28 cellular contexts compared by ENCODE assay signal in genomic region chr13:90709329-90709728, GRCh38.
"Had no signal": no experiment of that assay in that cellular context is flagged by ENCODE, and none has a peak within 500 bp of the region (broad histone marks: within the 10 kb centered on the region; RNA-seq: fewer than 3 reads in every experiment).

No MANE protein-coding gene starts in this region.

- DNase-seq: activated CD4-positive, alpha-beta memory T cell treated with anti-CD3 and anti-CD28 coated beads for 36 hours; activated CD4-positive, alpha-beta T cell treated with anti-CD3 and anti-CD28 coated beads, Interleukin-2, amount 10 ng/mL, durations not matched to agents 24 days and 14 days; activated CD4-positive, CD25-positive, alpha-beta regulatory T cell treated with anti-CD3 and anti-CD28 coated beads, Interleukin-2, amount 50 U/mL, for 72 hours; activated CD8-positive, alpha-beta memory T cell treated with anti-CD3 and anti-CD28 coated beads, Interleukin-2, amount 50 U/mL, for 4 hours; activated gamma-delta T cell treated with Interleukin-2 at 50 U/mL for 16 hours; activated naive CD4-positive, alpha-beta T cell treated with anti-CD3 and anti-CD28 coated beads, Interleukin-2, amount 50 U/mL, for 16 hours; activated T-cell treated with anti-CD3 and anti-CD28 coated beads, Interleukin-2, amount 50 U/mL, for 1 hour; amygdala; cerebellar nuclear complex; effector memory CD8-positive, alpha-beta T cell; erythroblast; gastrocnemius medialis; head of caudate nucleus; hippocampal formation; left cardiac atrium; left ventricle myocardium superior; nucleus accumbens; pancreas; stimulated activated CD4-positive, alpha-beta T cell treated with anti-CD3 and anti-CD28 coated beads, Interleukin-1b, Interleukin-23, amount 100 ng/mL, for 48 hours; stimulated activated CD4-positive, alpha-beta T cell treated with anti-CD3 and anti-CD28 coated beads, Interleukin-4, amount 100 ng/mL, for 4 hours; stimulated activated CD8-positive, alpha-beta memory T cell treated with anti-CD3 and anti-CD28 coated beads, Interleukin-4, amount 100 ng/mL, for 48 hours; stimulated activated naive B cell treated with anti-CD40 and anti-IgM and Interleukin-4, amounts not matched to agents 10 μg/mL and 1 μg/mL and 100 μg/mL, for 72 hours; T-helper 2 cell had no signal

- ATAC-seq: activated T-helper 17 cell treated with anti-CD3 and anti-CD28 coated beads, Interleukin-2, amount 50 U/mL, for 72 hours; effector memory CD8-positive, alpha-beta T cell; gastrocnemius medialis; left cardiac atrium; left ventricle myocardium superior; pancreas; stimulated activated naive B cell treated with anti-CD40 and anti-IgM and Interleukin-4, amounts not matched to agents 10 μg/mL and 1 μg/mL and 100 μg/mL, for 72 hours had no signal

- H3K36me3 Mint-ChIP-seq: activated CD4-positive, alpha-beta memory T cell treated with anti-CD3 and anti-CD28 coated beads for 36 hours; stimulated activated naive B cell treated with anti-CD40 and anti-IgM and Interleukin-4, amounts not matched to agents 10 μg/mL and 1 μg/mL and 100 μg/mL, for 72 hours had no signal

- H3K4me3 Mint-ChIP-seq: activated CD4-positive, alpha-beta memory T cell treated with anti-CD3 and anti-CD28 coated beads for 36 hours; activated CD4-positive, alpha-beta T cell treated with anti-CD3 and anti-CD28 coated beads, Interleukin-2, amount 10 ng/mL, durations not matched to agents 24 days and 14 days; activated T-helper 17 cell treated with anti-CD3 and anti-CD28 coated beads, Interleukin-2, amount 50 U/mL, for 72 hours; effector memory CD8-positive, alpha-beta T cell; nephron; stimulated activated naive B cell treated with anti-CD40 and anti-IgM and Interleukin-4, amounts not matched to agents 10 μg/mL and 1 μg/mL and 100 μg/mL, for 72 hours had no signal

- H3K27me3 Mint-ChIP-seq: activated CD4-positive, alpha-beta memory T cell treated with anti-CD3 and anti-CD28 coated beads for 36 hours; activated CD4-positive, alpha-beta T cell treated with anti-CD3 and anti-CD28 coated beads, Interleukin-2, amount 10 ng/mL, durations not matched to agents 24 days and 14 days; activated T-helper 17 cell treated with anti-CD3 and anti-CD28 coated beads, Interleukin-2, amount 50 U/mL, for 72 hours; effector memory CD8-positive, alpha-beta T cell; stimulated activated naive B cell treated with anti-CD40 and anti-IgM and Interleukin-4, amounts not matched to agents 10 μg/mL and 1 μg/mL and 100 μg/mL, for 72 hours had no signal

- H3K27ac ChIP-seq: coronary artery, gastrocnemius medialis, pancreas, right atrium auricular region, tibial nerve had no signal

- H3K27ac Mint-ChIP-seq: activated CD4-positive, alpha-beta memory T cell treated with anti-CD3 and anti-CD28 coated beads for 36 hours; activated CD4-positive, alpha-beta T cell treated with anti-CD3 and anti-CD28 coated beads, Interleukin-2, amount 10 ng/mL, durations not matched to agents 24 days and 14 days; activated T-helper 17 cell treated with anti-CD3 and anti-CD28 coated beads, Interleukin-2, amount 50 U/mL, for 72 hours; effector memory CD8-positive, alpha-beta T cell; nephron; stimulated activated naive B cell treated with anti-CD40 and anti-IgM and Interleukin-4, amounts not matched to agents 10 μg/mL and 1 μg/mL and 100 μg/mL, for 72 hours had no signal

- H3K4me1 Mint-ChIP-seq: activated CD4-positive, alpha-beta T cell treated with anti-CD3 and anti-CD28 coated beads, Interleukin-2, amount 10 ng/mL, durations not matched to agents 24 days and 14 days; activated T-helper 17 cell treated with anti-CD3 and anti-CD28 coated beads, Interleukin-2, amount 50 U/mL, for 72 hours; nephron; stimulated activated naive B cell treated with anti-CD40 and anti-IgM and Interleukin-4, amounts not matched to agents 10 μg/mL and 1 μg/mL and 100 μg/mL, for 72 hours had no signal

- H3K9me3 Mint-ChIP-seq: activated CD4-positive, alpha-beta T cell treated with anti-CD3 and anti-CD28 coated beads, Interleukin-2, amount 10 ng/mL, durations not matched to agents 24 days and 14 days had no signal
